Comparison of ENCODE assay signal across 21 cellular contexts in the genomic region with DNA sequence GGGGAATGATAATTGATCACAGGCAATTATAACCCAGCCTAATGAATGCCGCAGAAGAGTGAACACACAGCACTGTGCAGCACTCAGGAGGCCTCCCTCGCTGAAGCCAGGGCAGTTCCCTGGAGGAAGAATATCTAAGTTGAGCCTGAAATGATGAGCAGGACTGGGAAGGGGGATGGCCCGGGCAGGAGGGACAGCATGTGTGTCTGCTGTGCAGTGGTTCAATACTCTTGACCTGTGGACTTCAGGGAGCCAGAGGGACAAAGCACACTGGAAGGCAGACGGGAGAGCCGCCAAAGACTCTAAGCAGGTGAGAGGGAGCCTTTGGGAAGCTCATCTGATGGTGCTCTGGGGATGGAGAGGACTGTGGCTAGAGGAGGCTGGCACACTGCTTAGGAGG.
"Had no signal": no experiment of that assay in that cellular context is flagged by ENCODE, and none has a peak within 500 bp of the region (broad histone marks: within the 10 kb centered on the region; RNA-seq: fewer than 3 reads in every experiment).

No MANE protein-coding gene starts in this region.

- H3K27ac ChIP-seq: brain microvascular endothelial cell, PC-9, SK-N-MC, VCaP had no signal

- H3K9me3 Mint-ChIP-seq: activated CD4-positive, alpha-beta memory T cell treated with anti-CD3 and anti-CD28 coated beads for 36 hours; activated CD4-positive, alpha-beta T cell treated with anti-CD3 and anti-CD28 coated beads, Interleukin-2, amount 10 ng/mL, durations not matched to agents 7 days and 5 days; activated naive CD4-positive, alpha-beta T cell treated with anti-CD3 and anti-CD28 coated beads, Interleukin-2, amount 50 U/mL, for 72 hours had no signal

- H3K27ac Mint-ChIP-seq: activated CD4-positive, alpha-beta memory T cell treated with anti-CD3 and anti-CD28 coated beads for 36 hours; activated CD4-positive, alpha-beta T cell treated with anti-CD3 and anti-CD28 coated beads, Interleukin-2, amount 10 ng/mL, durations not matched to agents 7 days and 5 days; activated naive CD4-positive, alpha-beta T cell treated with anti-CD3 and anti-CD28 coated beads, Interleukin-2, amount 50 U/mL, for 72 hours had no signal

- H3K36me3 Mint-ChIP-seq: activated CD4-positive, alpha-beta memory T cell treated with anti-CD3 and anti-CD28 coated beads for 36 hours; activated naive CD4-positive, alpha-beta T cell treated with anti-CD3 and anti-CD28 coated beads, Interleukin-2, amount 50 U/mL, for 72 hours had no signal

- H3K36me3 ChIP-seq: brain microvascular endothelial cell had no signal

- H3K27me3 ChIP-seq: brain microvascular endothelial cell had no signal

- H3K4me3 Mint-ChIP-seq: activated CD4-positive, alpha-beta memory T cell treated with anti-CD3 and anti-CD28 coated beads for 36 hours; activated CD4-positive, alpha-beta T cell treated with anti-CD3 and anti-CD28 coated beads, Interleukin-2, amount 10 ng/mL, durations not matched to agents 7 days and 5 days; activated T-cell treated with anti-CD3 and anti-CD28 coated beads, Interleukin-2, amount 50 U/mL, for 4 hours had no signal

- H3K4me3 ChIP-seq: PC-9, SK-N-MC had no signal

- H3K4me1 Mint-ChIP-seq: activated CD4-positive, alpha-beta T cell treated with anti-CD3 and anti-CD28 coated beads, Interleukin-2, amount 10 ng/mL, durations not matched to agents 7 days and 5 days had no signal

- H3K4me2 ChIP-seq: PC-9 had no signal

- DNase-seq: activated CD4-positive, alpha-beta memory T cell treated with anti-CD3 and anti-CD28 coated beads for 36 hours; activated CD4-positive, alpha-beta T cell treated with anti-CD3 and anti-CD28 coated beads, Interleukin-2, amount 10 ng/mL, durations not matched to agents 7 days and 5 days; activated CD4-positive, CD25-positive, alpha-beta regulatory T cell; activated CD8-positive, alpha-beta memory T cell treated with anti-CD3 and anti-CD28 coated beads for 24 hours; activated effector memory CD4-positive, alpha-beta T cell treated with anti-CD3 and anti-CD28 coated beads, Interleukin-2, amount 50 U/mL, for 16 hours; activated naive CD4-positive, alpha-beta T cell treated with Interleukin-2 at 50 U/mL for 16 hours; activated T-cell treated with anti-CD3 and anti-CD28 coated beads, Interleukin-2, amount 50 U/mL, for 4 hours; brain microvascular endothelial cell; cerebellar nuclear complex; NCI-H1048; NCI-H146; NCI-H187 treated with DMSO at 0.1 percent for 48 hours; NCI-H2081 treated with DMSO at 0.1 percent for 48 hours; NCI-H446; NCI-H524; PC-9; SIG-M5; T-helper 1 cell had no signal

- ATAC-seq: activated naive CD4-positive, alpha-beta T cell treated with anti-CD3 and anti-CD28 coated beads, Interleukin-2, amount 50 U/mL, for 72 hours; activated T-cell treated with anti-CD3 and anti-CD28 coated beads, Interleukin-2, amount 50 U/mL, for 4 hours had no signal
